ENCODE assay signal across 2 cellular contexts in the genomic region with DNA sequence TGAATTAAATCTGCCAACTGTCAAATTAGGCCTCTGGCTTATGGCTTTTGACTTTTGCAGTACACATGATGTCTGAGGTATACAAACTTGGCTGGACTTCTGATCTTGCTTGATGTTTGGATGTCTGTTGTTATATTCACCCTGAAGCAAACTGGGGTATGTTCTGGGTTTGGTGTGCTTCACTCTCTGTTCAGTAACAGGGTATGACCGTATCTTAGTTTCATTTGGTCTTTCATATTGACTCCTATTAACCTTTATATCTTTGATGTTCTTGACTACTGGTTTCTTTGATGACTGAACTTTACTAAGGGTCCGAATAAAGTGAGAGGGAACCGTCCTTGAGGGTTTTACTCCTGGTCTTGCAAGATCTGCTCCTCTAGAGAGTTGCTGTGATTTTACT.
TF ChIP-seq lines count a peak whose summit lies in the region.

No MANE protein-coding gene starts in this region.

TF ChIP-seq in endothelial cell of umbilical vein, 7 proteins besides CTCF, POLR2A, EP300 and RAD21 (continued from another document):
- TF ChIP-seq MAX (IDR thresholded peaks at IDR 0.05; ENCODE audit: insufficient read depth, insufficient read length): no peak
- TF ChIP-seq EZH2 (IDR thresholded peaks at IDR 0.05; ENCODE audit: borderline replicate concordance, low read depth, low read length, severe bottlenecking): no peak
TF ChIP-seq in endothelial cell of umbilical vein: peak in this region for 0.

TF ChIP-seq in HEK293T, 16 proteins besides CTCF, POLR2A, EP300 and RAD21 (continued from another document):
- no peak for TF ChIP-seq FOXM1 (IDR thresholded peaks at IDR 0.05; ENCODE audit: borderline replicate concordance)
- no peak for TF ChIP-seq SP1 (IDR thresholded peaks at IDR 0.05)
- no peak for TF ChIP-seq L3MBTL2 (conservative IDR thresholded peaks at IDR 0.05)
- no peak for TF ChIP-seq BHLHE40 (IDR thresholded peaks at IDR 0.05; ENCODE audit: borderline replicate concordance)
- no peak for TF ChIP-seq SUZ12 (IDR thresholded peaks at IDR 0.05)
- no peak for TF ChIP-seq ELF4 (IDR thresholded peaks at IDR 0.05)
